ENCODE assay signal across 18 cellular contexts in the genomic region with DNA sequence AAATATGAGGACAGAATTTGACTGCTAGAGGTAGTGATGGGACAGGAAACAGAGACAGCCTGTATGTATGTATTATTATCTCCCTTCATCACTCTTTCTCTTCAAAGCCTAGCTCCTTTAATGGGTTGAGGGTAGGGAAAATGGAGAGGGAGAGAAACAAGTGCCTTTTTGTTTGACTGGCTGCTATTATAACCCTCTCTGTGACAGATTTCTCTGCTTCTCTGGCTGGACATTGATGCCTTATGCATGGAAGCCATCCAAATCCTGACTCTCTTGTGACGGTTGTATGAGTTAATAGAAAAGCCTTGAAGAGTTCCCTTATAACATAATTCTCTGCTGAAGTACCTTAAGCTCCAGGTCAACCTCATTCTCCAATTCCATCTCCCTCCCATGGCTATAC.
DNase-seq lines count a peak whose midpoint lies in the region; ATAC-seq and TF ChIP-seq lines count a peak whose summit lies in the region.
"Had no signal": no experiment of that assay in that cellular context is flagged by ENCODE, and none has a peak within 500 bp of the region (broad histone marks: within the 10 kb centered on the region; RNA-seq: fewer than 3 reads in every experiment).

No MANE protein-coding gene starts in this region.

- H3K4me2 ChIP-seq in mesendoderm (ENCODE audit: low read length): no peak overlapping the region
- H3K4me2 ChIP-seq: hepatocyte had no signal

- no peak overlapping the region for H3K18ac ChIP-seq in mesendoderm (ENCODE audit: low read length)

- no peak overlapping the region for H2BK5ac ChIP-seq in mesendoderm (ENCODE audit: low read length)

- H3K4me1 Mint-ChIP-seq in CD4-positive, alpha-beta memory T cell: peaks cover 43 to 73% (median 61%) of the 10 kb centered on the region in 4 donors
- peaks cover 57% of the 10 kb centered on the region for H3K4me1 Mint-ChIP-seq in activated naive CD8-positive, alpha-beta T cell treated with anti-CD3 and anti-CD28 coated beads, Interleukin-2, amount 10 ng/mL, durations not matched to agents 7 days and 5 days
- no peaks in the 10 kb centered on the region for H3K4me1 Mint-ChIP-seq in endodermal cell
- H3K4me1 Mint-ChIP-seq in natural killer cell: peaks cover 5% of the 10 kb centered on the region in 2 donors
- H3K4me1 Mint-ChIP-seq: B cell, IgD-negative memory B cell had no signal

- H3K27me3 ChIP-seq in CD4-positive, alpha-beta memory T cell (ENCODE audit: insufficient read depth, low read length): no peaks in the 10 kb centered on the region
- H3K27me3 ChIP-seq in mesendoderm (ENCODE audit: insufficient read depth, low read length, poor library complexity) (no peaks in the 10 kb centered on the region), endodermal cell (ENCODE audit: control insufficient read depth, insufficient read depth, low read length, poor library complexity, severe bottlenecking) (no peaks in the 10 kb centered on the region)
- H3K27me3 ChIP-seq: hepatocyte had no signal

- H3K79me2 ChIP-seq in mesendoderm (ENCODE audit: control insufficient read depth, insufficient read depth, low read length): no peaks in the 10 kb centered on the region
- H3K79me2 ChIP-seq: hepatocyte had no signal

- H4K5ac ChIP-seq in mesendoderm (ENCODE audit: low read length): no peak overlapping the region

- H3K27ac ChIP-seq in CD4-positive, alpha-beta memory T cell (ENCODE audit: low read depth, low read length): no peak overlapping the region
- H3K27ac ChIP-seq in mesendoderm (ENCODE audit: low read depth, low read length) (no peak overlapping the region), endodermal cell (ENCODE audit: low read depth, low read length) (no peak overlapping the region)
- H3K27ac ChIP-seq: hepatocyte had no signal

- POLR2A ChIA-PET in CD4-positive, alpha-beta memory T cell (lab: Charles Lee; ENCODE audit: partially characterized antibody): no interaction called here
- POLR2A ChIA-PET in activated naive CD8-positive, alpha-beta T cell treated with anti-CD3 and anti-CD28 coated beads, Interleukin-2, amount 10 ng/mL, durations not matched to agents 7 days and 5 days (lab: Charles Lee): interaction anchor here (0.8 to 1.5 kb wide), 2 partner anchors 10 to 144 kb away, joined by 3 to 6 read pairs; no protein-coding TSS in a partner anchor

- H3K9me3 Mint-ChIP-seq in CD4-positive, alpha-beta memory T cell: peaks cover 0 to 1% (median 0%) of the 10 kb centered on the region in 8 donors
- no peaks in the 10 kb centered on the region for H3K9me3 Mint-ChIP-seq in activated naive CD8-positive, alpha-beta T cell treated with anti-CD3 and anti-CD28 coated beads, Interleukin-2, amount 10 ng/mL, durations not matched to agents 7 days and 5 days
- peaks cover 2% of the 10 kb centered on the region for H3K9me3 Mint-ChIP-seq in endodermal cell
- H3K9me3 Mint-ChIP-seq in natural killer cell: peaks cover 0 to 3% of the 10 kb centered on the region in 2 donors

- H3K27me3 Mint-ChIP-seq in CD4-positive, alpha-beta memory T cell: no peaks in the 10 kb centered on the region
- H3K27me3 Mint-ChIP-seq in activated naive CD8-positive, alpha-beta T cell treated with anti-CD3 and anti-CD28 coated beads, Interleukin-2, amount 10 ng/mL, durations not matched to agents 7 days and 5 days: no peaks in the 10 kb centered on the region
- H3K27me3 Mint-ChIP-seq in endodermal cell (ENCODE audit: insufficient read depth): no peaks in the 10 kb centered on the region
- H3K27me3 Mint-ChIP-seq in natural killer cell (ENCODE audit: low read depth in 2 of 2): no peaks in the 10 kb centered on the region
- H3K27me3 Mint-ChIP-seq: B cell, IgD-negative memory B cell, T-helper 17 cell had no signal

- H3K36me3 Mint-ChIP-seq in CD4-positive, alpha-beta memory T cell: no peaks in the 10 kb centered on the region
- H3K36me3 Mint-ChIP-seq in activated naive CD8-positive, alpha-beta T cell treated with anti-CD3 and anti-CD28 coated beads, Interleukin-2, amount 10 ng/mL, durations not matched to agents 7 days and 5 days: peaks cover 26% of the 10 kb centered on the region
- H3K36me3 Mint-ChIP-seq in endodermal cell (ENCODE audit: low read depth) (no peaks in the 10 kb centered on the region), natural killer cell (no peaks in the 10 kb centered on the region)
- H3K36me3 Mint-ChIP-seq: IgD-negative memory B cell had no signal

- H3K9ac ChIP-seq in mesendoderm (ENCODE audit: low read length) (no peak overlapping the region), endodermal cell (ENCODE audit: extremely low read depth, low read length, poor library complexity, severe bottlenecking) (no peak overlapping the region)

- no peaks in the 10 kb centered on the region for H3K79me1 ChIP-seq in mesendoderm (ENCODE audit: low read length)

- intact Hi-C loops in CD4-positive, alpha-beta memory T cell (cut with micrococcal nuclease): no loop called here
- intact Hi-C loops in natural killer cell (cut with micrococcal nuclease): no loop called here

- no peak for ATAC-seq in activated naive CD8-positive, alpha-beta T cell treated with anti-CD3 and anti-CD28 coated beads, Interleukin-2, amount 10 ng/mL, durations not matched to agents 7 days and 5 days (ENCODE audit: low read depth)
- ATAC-seq in HG02981 (IDR thresholded peaks at IDR 0.05; ENCODE audit: unreplicated experiment) (no peak), natural killer cell (no peak)
- ATAC-seq: esophagus mucosa, mucosa of descending colon, Right ventricle myocardium inferior had no signal

- no peak overlapping the region for H2BK120ac ChIP-seq in mesendoderm (ENCODE audit: low read depth, low read length)

- no peaks in the 10 kb centered on the region for H3K36me3 ChIP-seq in CD4-positive, alpha-beta memory T cell (ENCODE audit: insufficient read depth, low read length)
- H3K36me3 ChIP-seq in mesendoderm (ENCODE audit: control insufficient read depth, insufficient read depth, low read length) (no peaks in the 10 kb centered on the region), endodermal cell (ENCODE audit: control insufficient read depth, insufficient read depth, low read length) (no peaks in the 10 kb centered on the region)

- H3K4me3 Mint-ChIP-seq in CD4-positive, alpha-beta memory T cell: peak overlapping the region in 6 of 8 donors; percentile 4 to 84 (median 32)
- no peak overlapping the region for H3K4me3 Mint-ChIP-seq in activated naive CD8-positive, alpha-beta T cell treated with anti-CD3 and anti-CD28 coated beads, Interleukin-2, amount 10 ng/mL, durations not matched to agents 7 days and 5 days
- H3K4me3 Mint-ChIP-seq in endodermal cell: no peak overlapping the region
- H3K4me3 Mint-ChIP-seq in natural killer cell: no peak overlapping the region
- H3K4me3 Mint-ChIP-seq: B cell, IgD-negative memory B cell had no signal

- H4K8ac ChIP-seq in mesendoderm (ENCODE audit: low read depth, low read length): no peak overlapping the region

- DNase-seq in CD4-positive, alpha-beta memory T cell: no peak
- peak; percentile 56 for DNase-seq in HCEC 1CT
- DNase-seq in activated naive CD8-positive, alpha-beta T cell treated with anti-CD3 and anti-CD28 coated beads, Interleukin-2, amount 10 ng/mL, durations not matched to agents 7 days and 5 days: no peak
- peak; percentile 12 for DNase-seq in medulla oblongata (ENCODE audit: extremely low spot score)
- no peak for DNase-seq in mesendoderm
- no peak for DNase-seq in endodermal cell
- DNase-seq in natural killer cell: no peak
- DNase-seq: aorta; mucosa of descending colon; NCI-H1105 treated with DMSO at 0.1 percent for 48 hours; stimulated activated CD4-positive, alpha-beta T cell treated with anti-CD3 and anti-CD28 coated beads, Interleukin-15, amount 100 ng/mL, for 24 hours; T-helper 17 cell had no signal

- no peak overlapping the region for H2AK5ac ChIP-seq in mesendoderm (ENCODE audit: low read length)

- no peak overlapping the region for H3K56ac ChIP-seq in mesendoderm (ENCODE audit: low read length)

- peak overlapping the region in 1 of 7 donors; percentile 22 for H3K27ac Mint-ChIP-seq in CD4-positive, alpha-beta memory T cell
- peak overlapping the region; percentile 79 for H3K27ac Mint-ChIP-seq in activated naive CD8-positive, alpha-beta T cell treated with anti-CD3 and anti-CD28 coated beads, Interleukin-2, amount 10 ng/mL, durations not matched to agents 7 days and 5 days
- H3K27ac Mint-ChIP-seq in endodermal cell: no peak overlapping the region
- H3K27ac Mint-ChIP-seq in natural killer cell: no peak overlapping the region
- H3K27ac Mint-ChIP-seq: B cell, IgD-negative memory B cell, T-helper 17 cell had no signal

- no peak for TF ChIP-seq CTCF in endodermal cell (conservative IDR thresholded peaks at IDR 0.05)
- TF ChIP-seq CTCF in natural killer cell (IDR thresholded peaks at IDR 0.05): no peak

- H3K4me1 ChIP-seq in CD4-positive, alpha-beta memory T cell (ENCODE audit: insufficient read depth, low read length): peaks cover 77% of the 10 kb centered on the region
- no peaks in the 10 kb centered on the region for H3K4me1 ChIP-seq in mesendoderm (ENCODE audit: control insufficient read depth, low read depth, low read length)
- no peaks in the 10 kb centered on the region for H3K4me1 ChIP-seq in endodermal cell (ENCODE audit: control insufficient read depth, insufficient read depth, low read length)

- H3K23ac ChIP-seq in mesendoderm (ENCODE audit: low read length): no peak overlapping the region

- H3K4ac ChIP-seq in mesendoderm (ENCODE audit: low read depth, low read length): no peak overlapping the region

- no peaks in the 10 kb centered on the region for H3K9me3 ChIP-seq in CD4-positive, alpha-beta memory T cell (ENCODE audit: control insufficient read depth in 1 of 2, low read length in 2 of 2)
- H3K9me3 ChIP-seq in endodermal cell (ENCODE audit: control insufficient read depth, low read length): peaks cover 8% of the 10 kb centered on the region
- H3K9me3 ChIP-seq: mucosa of descending colon had no signal

- WGBS in mesendoderm (ENCODE audit: extremely low coverage, insufficient coverage, low lambda C conversion rate): no CpG with 5 or more reads among the region's 1 CpG
- WGBS in endodermal cell (ENCODE audit: insufficient coverage in 1 of 2, insufficient read length in 1 of 2), 2 experiments: 100% methylated on average over 1 of the region's 1 CpG; no CpG with 5 or more reads in 1 of the 2 experiments

- H2BK15ac ChIP-seq in mesendoderm (replicated peaks; ENCODE audit: low read depth): no peak overlapping the region

- no peak overlapping the region for H3K4me3 ChIP-seq in CD4-positive, alpha-beta memory T cell (ENCODE audit: low read length in 2 of 2)
- H3K4me3 ChIP-seq in mesendoderm (ENCODE audit: low read length) (no peak overlapping the region), endodermal cell (ENCODE audit: low read length) (no peak overlapping the region)
- H3K4me3 ChIP-seq: hepatocyte, mucosa of descending colon had no signal

- CTCF ChIA-PET in CD4-positive, alpha-beta memory T cell (lab: Charles Lee; ENCODE audit: partially characterized antibody): no interaction called here

Comparison
In these comparisons a context has a peak if more than half of its experiments do, and no peak if none do; other contexts are left out.
1. DNase-seq: peak in HCEC 1CT (single experiment) and medulla oblongata (single experiment); none in CD4-positive, alpha-beta memory T cell (0 of 5), activated naive CD8-positive, alpha-beta T cell treated with anti-CD3 and anti-CD28 coated beads, Interleukin-2, amount 10 ng/mL, durations not matched to agents 7 days and 5 days (single experiment), mesendoderm (single experiment), endodermal cell (single experiment) and natural killer cell (single experiment).
2. H3K4me3 Mint-ChIP-seq: peak in CD4-positive, alpha-beta memory T cell (6 of 8); none in activated naive CD8-positive, alpha-beta T cell treated with anti-CD3 and anti-CD28 coated beads, Interleukin-2, amount 10 ng/mL, durations not matched to agents 7 days and 5 days (single experiment), endodermal cell (single experiment) and natural killer cell (single experiment).